Comparison of ENCODE assay signal across 1 cellular context in genomic region chr11:132772712-132773545, GRCh38.
TF ChIP-seq lines count a peak whose summit lies in the region.

No MANE protein-coding gene starts in this region.

TF ChIP-seq in WTC11, 78 proteins besides CTCF, POLR2A, EP300 and RAD21 (continued from another document):
- no peak for TF ChIP-seq AFF4 (CRISPR knock-in tag; IDR thresholded peaks at IDR 0.05; ENCODE audit: borderline replicate concordance)
- no peak for TF ChIP-seq E2F5 (CRISPR knock-in tag; IDR thresholded peaks at IDR 0.05)
- TF ChIP-seq ZNF263 (CRISPR knock-in tag; IDR thresholded peaks at IDR 0.05; ENCODE audit: low read depth), result no peak
- no peak for TF ChIP-seq FOXK1 (CRISPR knock-in tag; IDR thresholded peaks at IDR 0.05)
- no peak for TF ChIP-seq HMGA2 (CRISPR knock-in tag; IDR thresholded peaks at IDR 0.05)
- TF ChIP-seq IRF1 (CRISPR knock-in tag; IDR thresholded peaks at IDR 0.05), result no peak
- no peak for TF ChIP-seq SOX15 (CRISPR knock-in tag; IDR thresholded peaks at IDR 0.05)
